ENCODE assay signal across 17 cellular contexts in genomic region chr15:69725957-69726356, GRCh38.
A peak's percentile ranks its signal among the peaks of the same experiment; 100 is the strongest.
DNase-seq lines count a peak whose midpoint lies in the region; ATAC-seq, FAIRE-seq and TF ChIP-seq lines count a peak whose summit lies in the region.
"Had no signal": no experiment of that assay in that cellular context is flagged by ENCODE, and none has a peak within 500 bp of the region (broad histone marks: within the 10 kb centered on the region; RNA-seq: fewer than 3 reads in every experiment).

No MANE protein-coding gene starts in this region.

- peak; percentile 91 for DNase-seq in CD1c-positive myeloid dendritic cell (ENCODE audit: extremely low spot score)
- peak; percentile 86 for DNase-seq in NB4 (ENCODE audit: low read depth)
- no peak for DNase-seq in astrocyte (ENCODE audit: low read depth)
- no peak for DNase-seq in naive B cell
- no peak for DNase-seq in mesenteric fat pad (ENCODE audit: low spot score)
- DNase-seq in neural progenitor cell (ENCODE audit: low spot score) = no peak
- DNase-seq in ACHN = no peak
- DNase-seq: activated effector memory CD4-positive, alpha-beta T cell treated with anti-CD3 and anti-CD28 coated beads, Interleukin-2, amount 50 U/mL, for 16 hours; dermis blood vessel endothelial cell; DMS153; kidney glomerular epithelial cell; MM.1S; retina; stimulated activated CD4-positive, alpha-beta T cell treated with anti-CD3 and anti-CD28 coated beads, Interleukin-4, amount 100 ng/mL, for 1 hour had no signal

- H3K79me2 ChIP-seq in astrocyte (ENCODE audit: insufficient read depth, low read length) (no peaks in the 10 kb centered on the region), neural progenitor cell (ENCODE audit: low read depth) (no peaks in the 10 kb centered on the region)

- peak overlapping the region; percentile 87 for H3K27ac Mint-ChIP-seq in astrocyte (ENCODE audit: unreplicated experiment)
- H3K27ac Mint-ChIP-seq in naive B cell = peak overlapping the region in 1 of 6 donors; percentile 74
- no peak overlapping the region for H3K27ac Mint-ChIP-seq in neural progenitor cell

- TF ChIP-seq CTCF in NB4 (IDR thresholded peaks at IDR 0.05; ENCODE audit: low read depth, low read length) (no peak), astrocyte (IDR thresholded peaks at IDR 0.05; ENCODE audit: insufficient read depth, low read depth, low read length) (no peak), neural progenitor cell (IDR thresholded peaks at IDR 0.05) (no peak)

- H3K36me3 ChIP-seq in astrocyte (ENCODE audit: insufficient read depth, low read length) (no peaks in the 10 kb centered on the region), neural progenitor cell (no peaks in the 10 kb centered on the region)

- in situ Hi-C loops in ACHN (cut with HindIII; ENCODE audit: low pct_ligation_motif_present, low pct_unique_long_range_greater_than_20kb, low sequenced_read_pairs) = no loop called here

- no peak for TF ChIP-seq POLR2A in NB4 (IDR thresholded peaks at IDR 0.05; ENCODE audit: extremely low read depth, insufficient read length)

- H3K36me3 Mint-ChIP-seq in astrocyte (ENCODE audit: low read depth, unreplicated experiment) (peaks cover 7% of the 10 kb centered on the region), naive B cell (no peaks in the 10 kb centered on the region), neural progenitor cell (no peaks in the 10 kb centered on the region)

- no peaks in the 10 kb centered on the region for H3F3A ChIP-seq in neural progenitor cell (ENCODE audit: low read depth)

- H3K9ac ChIP-seq in astrocyte (ENCODE audit: low read length) (no peak overlapping the region), neural progenitor cell (no peak overlapping the region)

- peaks cover 10% of the 10 kb centered on the region for H3K9me3 Mint-ChIP-seq in astrocyte (ENCODE audit: unreplicated experiment)
- H3K9me3 Mint-ChIP-seq in naive B cell = no peaks in the 10 kb centered on the region
- peaks cover 3% of the 10 kb centered on the region for H3K9me3 Mint-ChIP-seq in neural progenitor cell

- H3K4me1 ChIP-seq in astrocyte (ENCODE audit: insufficient read depth, low read length) = no peaks in the 10 kb centered on the region
- no peaks in the 10 kb centered on the region for H3K4me1 ChIP-seq in neural progenitor cell

- H3K4me2 ChIP-seq in astrocyte (ENCODE audit: low read length) (no peak overlapping the region), neural progenitor cell (no peak overlapping the region)

- no peak for FAIRE-seq in astrocyte (lab: Jason Lieb, UNC)

- H3K9me3 ChIP-seq in astrocyte (ENCODE audit: insufficient read depth, low read depth, low read length) = no peaks in the 10 kb centered on the region
- H3K9me3 ChIP-seq in neural progenitor cell (ENCODE audit: low read depth) = no peaks in the 10 kb centered on the region

- peaks cover 56% of the 10 kb centered on the region for H3K27me3 Mint-ChIP-seq in astrocyte (ENCODE audit: low read depth, unreplicated experiment)
- peaks cover 9 to 29% (median 29%) of the 10 kb centered on the region in 3 donors for H3K27me3 Mint-ChIP-seq in naive B cell
- H3K27me3 Mint-ChIP-seq in neural progenitor cell (ENCODE audit: insufficient read depth, low read depth) = peaks cover 17% of the 10 kb centered on the region

- H3K4me3 Mint-ChIP-seq in astrocyte (ENCODE audit: unreplicated experiment) (no peak overlapping the region), naive B cell (no peak overlapping the region), neural progenitor cell (no peak overlapping the region)

- ATAC-seq in naive B cell (ENCODE audit: low read depth in 2 of 2) (peak; percentile 30 to 32), HG02610 (IDR thresholded peaks at IDR 0.05; ENCODE audit: unreplicated experiment) (no peak)
- ATAC-seq: esophagus mucosa had no signal

- peaks cover 21% of the 10 kb centered on the region for H3K27me3 ChIP-seq in astrocyte (ENCODE audit: insufficient read depth, low read length)
- H3K27me3 ChIP-seq in neural progenitor cell = no peaks in the 10 kb centered on the region

- no peak overlapping the region for H3K27ac ChIP-seq in astrocyte (ENCODE audit: low read depth, low read length)
- H3K27ac ChIP-seq in neural progenitor cell = no peak overlapping the region
- H3K27ac ChIP-seq: SK-N-MC had no signal

- H3K4me1 Mint-ChIP-seq in astrocyte (ENCODE audit: low read depth, unreplicated experiment) = peaks cover 11% of the 10 kb centered on the region
- H3K4me1 Mint-ChIP-seq in naive B cell = peaks cover 21 to 39% (median 28%) of the 10 kb centered on the region in 3 donors
- H3K4me1 Mint-ChIP-seq in neural progenitor cell = peaks cover 14% of the 10 kb centered on the region

- no peak overlapping the region for H3K4me3 ChIP-seq in NB4 (ENCODE audit: low read depth, low read length)
- H3K4me3 ChIP-seq in astrocyte (ENCODE audit: insufficient read depth, low read depth, low read length) = no peak overlapping the region
- no peak overlapping the region for H3K4me3 ChIP-seq in neural progenitor cell
- H3K4me3 ChIP-seq: SK-N-MC had no signal

- no peaks in the 10 kb centered on the region for H4K20me1 ChIP-seq in astrocyte (ENCODE audit: insufficient read depth, low read length)
- H4K20me1 ChIP-seq in neural progenitor cell (ENCODE audit: low read depth) = no peaks in the 10 kb centered on the region

- H2AFZ ChIP-seq in astrocyte (ENCODE audit: low read depth, low read length) (no peak overlapping the region), neural progenitor cell (replicated peaks) (no peak overlapping the region)

Comparison
In these comparisons a context has a peak if more than half of its experiments do, and no peak if none do; other contexts are left out.
1. DNase-seq: peak in CD1c-positive myeloid dendritic cell (single experiment) and NB4 (single experiment); none in astrocyte (single experiment), naive B cell (single experiment), mesenteric fat pad (single experiment), neural progenitor cell (single experiment) and ACHN (single experiment).